ENCODE assay signal across 13 cellular contexts in the genomic region with DNA sequence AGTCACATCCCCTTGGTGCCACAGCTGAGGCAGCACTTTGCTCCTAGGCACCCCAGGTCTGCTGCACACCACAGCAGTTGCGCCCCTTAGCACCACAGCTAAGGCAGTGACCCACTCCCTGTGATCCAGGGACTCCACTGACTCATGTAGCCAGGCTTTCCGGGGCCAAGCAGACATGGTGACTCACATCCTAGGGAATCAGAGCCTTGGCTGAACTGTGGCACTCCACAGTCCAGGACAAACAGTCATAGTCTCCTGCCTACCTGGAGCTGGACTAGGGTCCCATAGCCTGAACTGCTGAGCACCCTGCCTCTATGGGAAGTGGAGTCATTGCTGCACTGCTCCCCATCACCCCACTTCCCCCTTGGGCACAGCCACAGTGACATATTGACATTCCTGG.
DNase-seq lines count a peak whose midpoint lies in the region; ATAC-seq and TF ChIP-seq lines count a peak whose summit lies in the region.
"Had no signal": no experiment of that assay in that cellular context is flagged by ENCODE, and none has a peak within 500 bp of the region (broad histone marks: within the 10 kb centered on the region; RNA-seq: fewer than 3 reads in every experiment).

No MANE protein-coding gene starts in this region.

- H3K9me3 Mint-ChIP-seq in endothelial cell (ENCODE audit: unreplicated experiment) = peaks cover 3% of the 10 kb centered on the region

- H3K27me3 ChIP-seq in Panc1 (ENCODE audit: control insufficient read depth, insufficient read depth, low read length) = no peaks in the 10 kb centered on the region
- H3K27me3 ChIP-seq in osteoblast (ENCODE audit: insufficient read depth, low read length) = no peaks in the 10 kb centered on the region
- H3K27me3 ChIP-seq: tibial nerve had no signal

- intact Hi-C loops in Panc1 (cut with micrococcal nuclease; ENCODE audit: unreplicated experiment) = no loop called here

- H3K4me1 Mint-ChIP-seq in endothelial cell (ENCODE audit: unreplicated experiment) = no peaks in the 10 kb centered on the region
- H3K4me1 Mint-ChIP-seq: activated CD4-positive, alpha-beta memory T cell treated with anti-CD3 and anti-CD28 coated beads, Interleukin-2, amount 10 ng/mL, durations not matched to agents 7 days and 5 days; nephron progenitor cell had no signal

- no peak overlapping the region for H3K27ac Mint-ChIP-seq in endothelial cell (ENCODE audit: unreplicated experiment)
- H3K27ac Mint-ChIP-seq: activated CD4-positive, alpha-beta memory T cell treated with anti-CD3 and anti-CD28 coated beads, Interleukin-2, amount 10 ng/mL, durations not matched to agents 7 days and 5 days; nephron progenitor cell had no signal

- CTCF ChIA-PET in Panc1 (lab: Charles Lee) = no interaction called here

- H3K4me3 ChIP-seq in Panc1 (ENCODE audit: low read depth in 2 of 2, low read length in 2 of 2) (no peak overlapping the region), epithelial cell of esophagus (ENCODE audit: low read length) (no peak overlapping the region), osteoblast (ENCODE audit: insufficient read depth, low read length) (peak overlapping the region; percentile 59)
- H3K4me3 ChIP-seq: tibial nerve had no signal

- ATAC-seq in Panc1 (peak; percentile 94), GM18502 (IDR thresholded peaks at IDR 0.05; ENCODE audit: poor library complexity, unreplicated experiment) (no peak), HG02852 (IDR thresholded peaks at IDR 0.05; ENCODE audit: unreplicated experiment) (no peak), GM19452 (IDR thresholded peaks at IDR 0.05; ENCODE audit: unreplicated experiment) (no peak)

- H3K79me2 ChIP-seq in osteoblast (ENCODE audit: insufficient read depth, low read length) = peaks cover 20% of the 10 kb centered on the region

- in situ Hi-C loops in Panc1 (cut with HindIII; ENCODE audit: low pct_unique_long_range_greater_than_20kb, low sequenced_read_pairs) = no loop called here

- H4K20me1 ChIP-seq in osteoblast (ENCODE audit: insufficient read depth, low read length) = no peaks in the 10 kb centered on the region

- no TSS peak for BruUV-seq in Panc1 (replicated peaks; lab: Mats Ljungman, UMichigan)

- POLR2A ChIA-PET in Panc1 (lab: Charles Lee) = no interaction called here

- H3K4me1 ChIP-seq in Panc1 (ENCODE audit: control insufficient read depth, insufficient read depth, low read length) = no peaks in the 10 kb centered on the region
- H3K4me1 ChIP-seq in osteoblast (ENCODE audit: insufficient read depth, low read length) = peaks cover 30% of the 10 kb centered on the region
- H3K4me1 ChIP-seq: tibial nerve had no signal

- no peak overlapping the region for H3K4me3 Mint-ChIP-seq in endothelial cell (ENCODE audit: unreplicated experiment)
- H3K4me3 Mint-ChIP-seq: activated CD4-positive, alpha-beta memory T cell treated with anti-CD3 and anti-CD28 coated beads, Interleukin-2, amount 10 ng/mL, durations not matched to agents 7 days and 5 days; nephron progenitor cell had no signal

- H3K27me3 Mint-ChIP-seq in endothelial cell (ENCODE audit: unreplicated experiment) = no peaks in the 10 kb centered on the region
- H3K27me3 Mint-ChIP-seq: activated CD4-positive, alpha-beta memory T cell treated with anti-CD3 and anti-CD28 coated beads, Interleukin-2, amount 10 ng/mL, durations not matched to agents 7 days and 5 days had no signal

- H3K36me3 ChIP-seq in Panc1 (ENCODE audit: control insufficient read depth, insufficient read depth, low read length) (no peaks in the 10 kb centered on the region), osteoblast (ENCODE audit: insufficient read depth, low read length) (peaks cover 7% of the 10 kb centered on the region)
- H3K36me3 ChIP-seq: tibial nerve had no signal

- no peaks in the 10 kb centered on the region; the same call in 1 of the 2 replicates for H3K9me3 ChIP-seq in Panc1 (ENCODE audit: control insufficient read depth, insufficient read depth, low read depth, low read length)
- H3K9me3 ChIP-seq in osteoblast (ENCODE audit: low read depth, low read length) = no peaks in the 10 kb centered on the region

- H3K27ac ChIP-seq in Panc1 (ENCODE audit: low read length) = no peak overlapping the region
- peak overlapping the region; percentile 84 for H3K27ac ChIP-seq in osteoblast (ENCODE audit: low read depth, low read length)
- H3K27ac ChIP-seq: tibial nerve had no signal

- DNase-seq in EH (ENCODE audit: low read depth) = peak; percentile 95
- peak; percentile 83 for DNase-seq in Panc1 (ENCODE audit: low read depth, low spot score)
- DNase-seq in epithelial cell of esophagus (ENCODE audit: low read depth) = peak; percentile 93
- peak; percentile 88 for DNase-seq in osteoblast (ENCODE audit: insufficient read length, low spot score, missing footprints)
- DNase-seq in endothelial cell (ENCODE audit: low spot score) = no peak
- DNase-seq: activated CD4-positive, alpha-beta memory T cell treated with anti-CD3 and anti-CD28 coated beads, Interleukin-2, amount 10 ng/mL, durations not matched to agents 7 days and 5 days; DMS153; NCI-H146; nephron progenitor cell had no signal

- peak overlapping the region; percentile 76 for H3K4me2 ChIP-seq in osteoblast (ENCODE audit: insufficient read depth, low read length)

- TF ChIP-seq CTCF in Panc1 (IDR thresholded peaks at IDR 0.05) (no peak), epithelial cell of esophagus (IDR thresholded peaks at IDR 0.05; ENCODE audit: insufficient read depth, low read depth, low read length, missing control alignments) (no peak), osteoblast (IDR thresholded peaks at IDR 0.05; ENCODE audit: extremely low read depth, low read depth, low read length) (no peak), endothelial cell (IDR thresholded peaks at IDR 0.05; ENCODE audit: unreplicated experiment) (no peak)

- peak overlapping the region; percentile 45 for H2AFZ ChIP-seq in osteoblast (ENCODE audit: low read length)

- no peaks in the 10 kb centered on the region for H3K36me3 Mint-ChIP-seq in endothelial cell (ENCODE audit: low read depth, unreplicated experiment)
